Comparison of ENCODE assay signal across 3 cellular contexts in genomic region chr3:122055215-122055614, GRCh38.
TF ChIP-seq lines count a peak whose summit lies in the region.

TSS of gene CD86 (plus strand) at chr3:122055362. CDS start at chr3:122055490, 128 bp downstream.

TF ChIP-seq in liver, 16 proteins besides CTCF, POLR2A, EP300 and RAD21:
- no peak for TF ChIP-seq HNF4G (IDR thresholded peaks at IDR 0.05)
- peak; percentile 26 for TF ChIP-seq TAF1 (conservative IDR thresholded peaks at IDR 0.05)
- no peak for TF ChIP-seq JUND (IDR thresholded peaks at IDR 0.05)
- TF ChIP-seq NR2F2 (IDR thresholded peaks at IDR 0.05) = no peak

TF ChIP-seq in HepG2, 621 proteins besides CTCF, POLR2A, EP300 and RAD21:
- TF ChIP-seq MATR3 (CRISPR knock-in tag; IDR thresholded peaks at IDR 0.05) (no peak), ZNF33A (CRISPR knock-in tag; IDR thresholded peaks at IDR 0.05; ENCODE audit: borderline replicate concordance) (no peak), CCDC6 (CRISPR knock-in tag; IDR thresholded peaks at IDR 0.05) (no peak), ZNF513 (CRISPR knock-in tag; conservative IDR thresholded peaks at IDR 0.05) (no peak), ZFP1 (CRISPR knock-in tag; IDR thresholded peaks at IDR 0.05) (no peak), PITX1 (CRISPR knock-in tag; IDR thresholded peaks at IDR 0.05) (no peak), ZNF446 (CRISPR knock-in tag; IDR thresholded peaks at IDR 0.05) (no peak), ELF4 (CRISPR knock-in tag; IDR thresholded peaks at IDR 0.05; ENCODE audit: borderline replicate concordance) (no peak), ZNF263 (CRISPR knock-in tag; IDR thresholded peaks at IDR 0.05) (no peak), HOXA7 (CRISPR knock-in tag; IDR thresholded peaks at IDR 0.05) (no peak), ZNF747 (CRISPR knock-in tag; IDR thresholded peaks at IDR 0.05; ENCODE audit: borderline replicate concordance) (no peak), ETS1 (CRISPR knock-in tag; IDR thresholded peaks at IDR 0.05) (no peak), ZNF382 (CRISPR knock-in tag; IDR thresholded peaks at IDR 0.05; ENCODE audit: borderline replicate concordance) (no peak)

TF ChIP-seq in GM12878, 131 proteins besides CTCF, POLR2A, EP300 and RAD21 (continues in another document):
- TF ChIP-seq YY1 (IDR thresholded peaks at IDR 0.05; ENCODE audit: low read depth, low read length) (peak; percentile 86), POU2F2 (IDR thresholded peaks at IDR 0.05; ENCODE audit: borderline replicate concordance, low read depth, low read length) (peak; percentile 66; the same call in 1 of the 3 replicates), ZSCAN29 (IDR thresholded peaks at IDR 0.05) (no peak), POLR2AphosphoS5 (IDR thresholded peaks at IDR 0.05; ENCODE audit: low read length) (peak; percentile 91), MYB (IDR thresholded peaks at IDR 0.05; ENCODE audit: borderline replicate concordance, low read depth, low read length) (no peak), CBFB (IDR thresholded peaks at IDR 0.05; ENCODE audit: low read depth) (peak; percentile 66; the same call in 1 of the 2 replicates), NR2F1 (conservative IDR thresholded peaks at IDR 0.05) (0 out of 2 replicates have a peak, but pooled peaks have one; percentile 52), ZNF384 (IDR thresholded peaks at IDR 0.05; ENCODE audit: borderline replicate concordance, low read depth, low read length) (no peak), ETV6 (conservative IDR thresholded peaks at IDR 0.05 in 1 of 2, IDR thresholded peaks at IDR 0.05 in 1 of 2; ENCODE audit: borderline replicate concordance in 1 of 2, low read depth in 1 of 2) (peak in 1 of 2 experiments; percentile 82; a peak in 2 of 4 replicates), ZNF592 (IDR thresholded peaks at IDR 0.05) (0 out of 2 replicates have a peak, but pooled peaks have one; percentile 38), SRF (IDR thresholded peaks at IDR 0.05; ENCODE audit: low read depth in 2 of 2, low read length in 2 of 2) (no peak), REST (IDR thresholded peaks at IDR 0.05; ENCODE audit: low read depth, low read length) (no peak), TCF7 (IDR thresholded peaks at IDR 0.05; ENCODE audit: borderline replicate concordance) (peak; percentile 52; the same call in 1 of the 2 replicates), MTA2 (IDR thresholded peaks at IDR 0.05; ENCODE audit: low read depth) (peak; percentile 69; the same call in 1 of the 2 replicates), BCL11A (IDR thresholded peaks at IDR 0.05; ENCODE audit: low read depth, low read length) (peak; percentile 54; the same call in 1 of the 2 replicates), ZZZ3 (IDR thresholded peaks at IDR 0.05; ENCODE audit: control insufficient read depth, insufficient read length, low read depth) (no peak), NR2C1 (IDR thresholded peaks at IDR 0.05) (no peak), TAF1 (IDR thresholded peaks at IDR 0.05; ENCODE audit: borderline replicate concordance, low read depth, low read length) (0 out of 2 replicates have a peak, but pooled peaks have one; percentile 46), ASH2L (IDR thresholded peaks at IDR 0.05; ENCODE audit: borderline replicate concordance, low read depth) (no peak), JUNB (IDR thresholded peaks at IDR 0.05) (peak; percentile 76), ZNF217 (IDR thresholded peaks at IDR 0.05) (no peak), CEBPB (IDR thresholded peaks at IDR 0.05; ENCODE audit: borderline replicate concordance in 1 of 2, low read depth in 2 of 2, low read length in 2 of 2) (no peak; a peak in 1 of 4 replicates), DPF2 (IDR thresholded peaks at IDR 0.05) (peak; percentile 64; the same call in 1 of the 2 replicates), SUZ12 (IDR thresholded peaks at IDR 0.05; ENCODE audit: unreplicated experiment) (no peak), CBX5 (IDR thresholded peaks at IDR 0.05; ENCODE audit: low read depth) (peak; percentile 75; the same call in 1 of the 2 replicates), BHLHE40 (IDR thresholded peaks at IDR 0.05; ENCODE audit: borderline replicate concordance in 1 of 2, low read depth in 2 of 2, low read length in 1 of 2) (no peak), MEF2A (IDR thresholded peaks at IDR 0.05; ENCODE audit: insufficient read depth, low read depth, low read length) (0 out of 2 replicates have a peak, but pooled peaks have one; percentile 48), IKZF1 (conservative IDR thresholded peaks at IDR 0.05) (peak; percentile 60; the same call in 1 of the 2 replicates), ZBTB4 (CRISPR knock-in tag; IDR thresholded peaks at IDR 0.05) (no peak), FOXK2 (IDR thresholded peaks at IDR 0.05) (no peak), MTA3 (IDR thresholded peaks at IDR 0.05; ENCODE audit: borderline replicate concordance, low read length) (peak; percentile 68; the same call in 1 of the 2 replicates), USF1 (IDR thresholded peaks at IDR 0.05; ENCODE audit: borderline replicate concordance, extremely low read length, insufficient read depth, low read depth, low read length) (no peak), SPI1 (IDR thresholded peaks at IDR 0.05; ENCODE audit: borderline replicate concordance, insufficient read depth, low read depth, low read length) (peak; percentile 98), ZBED1 (IDR thresholded peaks at IDR 0.05; ENCODE audit: borderline replicate concordance) (peak; percentile 59; the same call in 1 of the 2 replicates), WRNIP1 (IDR thresholded peaks at IDR 0.05; ENCODE audit: borderline replicate concordance, low read depth, low read length) (no peak), PRDM15 (CRISPR knock-in tag; IDR thresholded peaks at IDR 0.05) (no peak), PML (IDR thresholded peaks at IDR 0.05; ENCODE audit: low read length) (peak; percentile 39; the same call in 1 of the 2 replicates), POLR2AphosphoS2 (IDR thresholded peaks at IDR 0.05; ENCODE audit: low read depth, low read length) (no peak), ESRRA (IDR thresholded peaks at IDR 0.05; ENCODE audit: low read length) (0 out of 2 replicates have a peak, but pooled peaks have one; percentile 23), ATF7 (IDR thresholded peaks at IDR 0.05; ENCODE audit: low read depth) (peak; percentile 51; the same call in 1 of the 2 replicates), NFIC (IDR thresholded peaks at IDR 0.05; ENCODE audit: low read depth, low read length) (peak; percentile 60; the same call in 1 of the 2 replicates), MYC (IDR thresholded peaks at IDR 0.05; ENCODE audit: insufficient read depth, insufficient read length, insufficient replicate concordance, low read length, severe bottlenecking) (no peak), CREB1 (IDR thresholded peaks at IDR 0.05; ENCODE audit: low read depth) (peak; percentile 71)
